Comparison of ENCODE assay signal across 7 cellular contexts in the genomic region with DNA sequence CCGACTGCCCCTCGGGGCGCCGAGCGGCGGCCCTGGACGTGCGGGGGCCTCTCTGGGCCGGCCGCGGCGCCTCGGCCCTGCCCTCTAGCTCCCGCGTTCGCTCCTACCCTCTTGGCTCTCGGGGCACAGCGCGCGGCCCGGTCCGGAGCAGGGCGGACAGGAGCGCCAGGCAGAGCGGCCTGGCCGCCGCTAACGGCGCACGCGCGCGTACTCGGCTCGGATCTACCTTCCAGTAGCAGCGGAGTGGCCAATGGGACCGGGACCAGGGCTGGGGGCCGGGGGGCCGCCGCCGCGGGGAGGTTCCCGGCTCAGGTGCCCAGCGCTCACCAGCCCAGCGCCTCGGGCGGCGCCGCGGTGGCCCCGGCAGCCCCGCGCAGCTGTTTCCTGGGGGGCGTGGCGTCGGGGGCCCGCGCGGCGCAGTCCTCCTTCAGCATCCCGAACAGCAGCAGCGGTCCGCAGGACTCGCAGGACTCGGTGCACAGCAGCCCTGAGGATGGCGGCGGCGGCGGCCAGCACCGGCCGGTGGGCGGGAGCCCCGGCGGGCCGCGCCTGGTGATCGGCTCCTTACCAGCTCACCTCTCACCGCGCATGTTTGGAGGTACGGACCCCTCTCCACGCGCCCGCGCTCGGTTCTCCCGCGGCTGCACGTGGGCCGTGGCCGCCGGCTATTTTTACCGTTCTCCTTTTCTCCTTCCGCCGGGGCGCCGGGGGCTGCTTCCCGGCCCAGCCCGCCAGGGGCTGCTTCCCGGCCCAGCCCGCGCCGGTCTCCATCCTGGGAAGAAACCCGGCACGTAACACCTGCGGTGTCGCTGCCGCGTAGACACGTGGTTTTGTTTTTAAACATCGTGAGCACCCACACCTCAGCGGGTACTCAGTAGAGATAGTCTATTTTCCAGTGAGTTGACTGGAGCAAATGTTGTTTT.
A peak's percentile ranks its signal among the peaks of the same experiment; 100 is the strongest.
DNase-seq lines count a peak whose midpoint lies in the region; ATAC-seq, FAIRE-seq and TF ChIP-seq lines count a peak whose summit lies in the region.
"Not testable (repeated sequence)": the region's sequence is repeated elsewhere in the genome, so short reads cannot be mapped to it uniquely, and the experiment has no call there.

No MANE protein-coding gene starts in this region.

- in situ Hi-C loops in K562 (cut with MboI) = not testable (repeated sequence)

- peak overlapping the region; percentile 72 to 95 for H3K9ac ChIP-seq in K562 (ENCODE audit: insufficient read depth in 1 of 2, low read depth in 2 of 2, low read length in 2 of 2)

- not testable (repeated sequence) for H3K4me1 ChIP-seq in K562 (replicated peaks in 1 of 2; ENCODE audit: control insufficient read depth in 2 of 2, insufficient read depth in 2 of 2, low read length in 2 of 2); prostate gland (replicated peaks)

- DNase-seq in NCI-H1930 (lab: John Stamatoyannopoulos, UW) = peak; percentile 37 to 58
- DNase-seq in T-helper 9 cell = peak; percentile 17
- DNase-seq in K562 (ENCODE audit: extremely low read depth in 1 of 4, low spot score in 3 of 4) = peak; percentile 61 to 78 (median 67)
- peak; percentile 51 for DNase-seq in hepatic stellate cell (ENCODE audit: low spot score)
- peak; percentile 53 for DNase-seq in prostate gland (ENCODE audit: low spot score)

- peak; percentile 63 for ATAC-seq in GM18505 (IDR thresholded peaks at IDR 0.05; ENCODE audit: unreplicated experiment)
- ATAC-seq in HG02938 (IDR thresholded peaks at IDR 0.05; ENCODE audit: unreplicated experiment) = peak; percentile 81
- ATAC-seq in K562 = peak; percentile 82

- not testable (repeated sequence) for TF ChIP-seq CTCF in K562 (IDR thresholded peaks at IDR 0.05 in 2 of 3, conservative IDR thresholded peaks at IDR 0.05 in 1 of 3; ENCODE audit: insufficient read depth in 2 of 3, low read depth in 1 of 3, low read length in 3 of 3); prostate gland (IDR thresholded peaks at IDR 0.05)

- peaks cover 41% of the 10 kb centered on the region for H3K79me2 ChIP-seq in K562 (ENCODE audit: control insufficient read depth, insufficient read depth, low read length)

- H3K36me3 ChIP-seq in K562 (ENCODE audit: control insufficient read depth, insufficient read depth, low read length); prostate gland: not testable (repeated sequence)

- H4K20me1 ChIP-seq in K562 (replicated peaks; ENCODE audit: control insufficient read depth, insufficient read depth, low read length) = not testable (repeated sequence)

- POLR2A ChIA-PET in K562 (lab: Yijun Ruan, JAX) = interaction anchor here (0.6 kb wide), 1 partner anchor 9 kb away, joined by 3 read pairs; no protein-coding TSS in a partner anchor

- not testable (repeated sequence) for TF ChIP-seq RAD21 in K562 (CRISPR knock-in tag; conservative IDR thresholded peaks at IDR 0.05 in 1 of 2, IDR thresholded peaks at IDR 0.05 in 1 of 2)

- H2AFZ ChIP-seq in K562 (ENCODE audit: low read depth, low read length) = peak overlapping the region; percentile 55

- H3K4me3 ChIP-seq in K562 (peak overlapping the region; percentile 80), prostate gland (peak overlapping the region; percentile 57 to 78)

- intact Hi-C loops in K562 (cut with micrococcal nuclease); prostate gland (cut with DNase I): not testable (repeated sequence)

- CTCF ChIA-PET in K562 (lab: Yijun Ruan, JAX; ENCODE audit: low intra/inter-chr PET ratio) = not testable (repeated sequence)

- TF ChIP-seq EP300 in K562 (IDR thresholded peaks at IDR 0.05; ENCODE audit: low read length) = not testable (repeated sequence)

- peak; percentile 69 for FAIRE-seq in K562 (lab: Jason Lieb, UNC)

- H3K27ac ChIP-seq in K562 (ENCODE audit: extremely low read depth, low read depth, low read length) (peak overlapping the region; percentile 91), prostate gland (peak overlapping the region; percentile 86 to 91)

- not testable (repeated sequence) for H3K9me3 ChIP-seq in K562 (replicated peaks; ENCODE audit: control insufficient read depth, insufficient read depth, low read depth, low read length); prostate gland

- not testable (repeated sequence) for H3K27me3 ChIP-seq in K562 (ENCODE audit: control insufficient read depth in 2 of 2, insufficient read depth in 2 of 2, low read length in 2 of 2); prostate gland (replicated peaks; ENCODE audit: insufficient read depth)

- not testable (repeated sequence) for BruUV-seq in K562 (replicated peaks; lab: Mats Ljungman, UMichigan)

- 0% methylated on average over 22 of the region's 111 CpGs for WGBS in K562 (ENCODE audit: insufficient coverage, low coverage, missing lambda C conversion rate)
- under 1% methylated on average over 33 of the region's 111 CpGs for WGBS in prostate gland

- not testable (repeated sequence) for TF ChIP-seq POLR2A in GM18505 (IDR thresholded peaks at IDR 0.05; ENCODE audit: borderline replicate concordance, extremely low read depth, insufficient read depth, insufficient read length); K562 (conservative IDR thresholded peaks at IDR 0.05); prostate gland (IDR thresholded peaks at IDR 0.05)

- H3K9me1 ChIP-seq in K562 (ENCODE audit: control insufficient read depth, insufficient read depth, low read length) = not testable (repeated sequence)

- peak overlapping the region; percentile 48 for H3K4me2 ChIP-seq in K562 (ENCODE audit: insufficient read depth, low read length)

TF ChIP-seq in K562, 482 proteins besides CTCF, POLR2A, EP300 and RAD21 (continues in another document):
- TF ChIP-seq NR2C2 (CRISPR knock-in tag; IDR thresholded peaks at IDR 0.05) = not testable (repeated sequence)
- TF ChIP-seq NR2C2 (tag; IDR thresholded peaks at IDR 0.05) (0 out of 2 replicates have a peak, but pooled peaks have one; percentile 7), PHF8 (IDR thresholded peaks at IDR 0.05; ENCODE audit: borderline replicate concordance, low read length) (peak; percentile 65; the same call in 1 of the 2 replicates), L3MBTL2 (IDR thresholded peaks at IDR 0.05) (peak; percentile 45; the same call in 1 of the 2 replicates), ZFX (CRISPR knock-in tag; IDR thresholded peaks at IDR 0.05) (peak; percentile 75), HDAC1 (IDR thresholded peaks at IDR 0.05) (peak in 1 of 2 experiments; percentile 65; a peak in 1 of 4 replicates), NRF1 (conservative IDR thresholded peaks at IDR 0.05 in 1 of 2, IDR thresholded peaks at IDR 0.05 in 1 of 2) (peak in 1 of 2 experiments; percentile 84; a peak in 3 of 4 replicates), SAP30 (IDR thresholded peaks at IDR 0.05; ENCODE audit: borderline replicate concordance, insufficient read depth, low read depth, low read length, poor library complexity, severe bottlenecking) (peak; percentile 70), CXXC5 (CRISPR knock-in tag; IDR thresholded peaks at IDR 0.05) (peak; percentile 31), ZBTB7A (IDR thresholded peaks at IDR 0.05; ENCODE audit: borderline replicate concordance, control insufficient read depth, low read depth, low read length) (peak; percentile 59; the same call in 1 of the 2 replicates), CCNT2 (IDR thresholded peaks at IDR 0.05; ENCODE audit: borderline replicate concordance, extremely low read depth, insufficient read length, low read depth, low read length) (peak; percentile 27), ATF7 (IDR thresholded peaks at IDR 0.05) (0 out of 2 replicates have a peak, but pooled peaks have one; percentile 18), RBM25 (IDR thresholded peaks at IDR 0.05; ENCODE audit: low read depth, low read length, severe bottlenecking) (peak; percentile 2), SIN3B (IDR thresholded peaks at IDR 0.05; ENCODE audit: low read depth) (peak; percentile 62), CTBP1 (IDR thresholded peaks at IDR 0.05; ENCODE audit: borderline replicate concordance) (peak; percentile 57), POLR2G (IDR thresholded peaks at IDR 0.05; ENCODE audit: low read depth, low read length) (peak; percentile 69)
- TF ChIP-seq, protein P1, sequence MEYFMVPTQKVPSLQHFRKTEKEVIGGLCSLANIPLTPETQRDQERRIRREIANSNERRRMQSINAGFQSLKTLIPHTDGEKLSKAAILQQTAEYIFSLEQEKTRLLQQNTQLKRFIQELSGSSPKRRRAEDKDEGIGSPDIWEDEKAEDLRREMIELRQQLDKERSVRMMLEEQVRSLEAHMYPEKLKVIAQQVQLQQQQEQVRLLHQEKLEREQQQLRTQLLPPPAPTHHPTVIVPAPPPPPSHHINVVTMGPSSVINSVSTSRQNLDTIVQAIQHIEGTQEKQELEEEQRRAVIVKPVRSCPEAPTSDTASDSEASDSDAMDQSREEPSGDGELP (CRISPR knock-in tag; IDR thresholded peaks at IDR 0.05; ENCODE audit: borderline replicate concordance) = peak; percentile 52

Comparison
In these comparisons a context has a peak if more than half of its experiments do, and no peak if none do; other contexts are left out.
1. Peak in every context shown above with its lines: DNase-seq, ATAC-seq, H3K4me3 ChIP-seq and H3K27ac ChIP-seq.
2. DNase-seq: peak in every context shown above with its lines; median percentile 67 in K562; 53 in prostate gland; 51 in hepatic stellate cell; 48 in NCI-H1930; 17 in T-helper 9 cell.